ENCODE assay signal across 8 cellular contexts in the genomic region with DNA sequence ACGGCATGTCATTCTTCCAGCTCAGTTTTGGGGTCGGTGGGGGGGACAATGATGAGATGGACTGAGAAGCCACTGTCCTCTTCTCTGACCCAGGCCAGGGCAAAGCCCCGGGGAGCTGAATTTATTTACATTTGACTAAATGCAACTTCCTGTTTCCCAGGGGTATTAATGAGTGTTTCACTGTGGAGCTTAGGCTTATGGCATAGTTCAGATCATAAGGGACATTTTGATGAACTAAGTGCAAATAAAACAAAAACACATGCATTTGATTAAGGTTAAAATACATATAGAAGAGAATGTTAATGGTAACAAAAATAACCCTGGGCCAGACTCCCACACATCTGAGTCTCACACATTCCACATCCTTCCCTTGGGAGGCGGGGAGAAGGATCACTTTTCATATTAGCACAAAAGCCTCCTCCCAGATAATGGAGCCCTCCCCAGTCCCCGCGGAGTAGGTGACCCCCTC.
DNase-seq lines count a peak whose midpoint lies in the region; ATAC-seq, FAIRE-seq and TF ChIP-seq lines count a peak whose summit lies in the region.

No MANE protein-coding gene starts in this region.

- peak overlapping the region; percentile 81 for H3K4me3 Mint-ChIP-seq in activated CD4-positive, alpha-beta memory T cell treated with anti-CD3 and anti-CD28 coated beads for 36 hours

- no TSS peak for BruUV-seq in HepG2 (replicated peaks; lab: Mats Ljungman, UMichigan)

- H3K9me3 Mint-ChIP-seq in activated CD4-positive, alpha-beta memory T cell treated with anti-CD3 and anti-CD28 coated beads for 36 hours = no peaks in the 10 kb centered on the region

- no peak for ATAC-seq in HepG2
- ATAC-seq in GM21360 (IDR thresholded peaks at IDR 0.05; ENCODE audit: unreplicated experiment) = no peak

- no peaks in the 10 kb centered on the region for H3K36me3 Mint-ChIP-seq in activated CD4-positive, alpha-beta memory T cell treated with anti-CD3 and anti-CD28 coated beads for 36 hours

- H3K36me3 ChIP-seq in liver (ENCODE audit: control insufficient read depth in 4 of 4, insufficient read depth in 3 of 4, low read depth in 1 of 4, low read length in 3 of 4) (no peaks in the 10 kb centered on the region), HepG2 (replicated peaks in 1 of 2; ENCODE audit: control insufficient read depth in 1 of 2, insufficient read depth in 2 of 2, low read length in 2 of 2) (no peaks in the 10 kb centered on the region), iPS-18a (ENCODE audit: control insufficient read depth, low read depth, low read length) (no peaks in the 10 kb centered on the region)

- no peak for DNase-seq in HepG2 (ENCODE audit: low spot score)
- no peak for DNase-seq in activated CD4-positive, alpha-beta memory T cell treated with anti-CD3 and anti-CD28 coated beads for 36 hours
- peak; percentile 63 for DNase-seq in urothelium cell line (ENCODE audit: low spot score)
- DNase-seq in stimulated activated CD4-positive, alpha-beta T cell treated with anti-CD3 and anti-CD28 coated beads, Interleukin-2, amount 100 ng/mL, for 24 hours = no peak
- DNase-seq in HuH-7 (ENCODE audit: low spot score) = no peak

- WGBS in liver = 30% methylated on average over 6 of the region's 6 CpGs
- 17% methylated on average over 6 of the region's 6 CpGs for WGBS in HepG2 (ENCODE audit: low lambda C conversion rate)

- TF ChIP-seq EP300 in HepG2 (IDR thresholded peaks at IDR 0.05; ENCODE audit: low read depth in 2 of 2, low read length in 2 of 2) (no peak), HepG2 (CRISPR knock-in tag; IDR thresholded peaks at IDR 0.05; ENCODE audit: borderline replicate concordance) (no peak)

- no peak overlapping the region for H2AFZ ChIP-seq in HepG2 (ENCODE audit: low read length)

- TF ChIP-seq POLR2A in HepG2 (IDR thresholded peaks at IDR 0.05; ENCODE audit: insufficient read depth in 1 of 2, low read depth in 2 of 2, low read length in 2 of 2) = no peak

- H3K27ac ChIP-seq in liver (ENCODE audit: low read depth in 1 of 2, low read length in 2 of 2) (peak overlapping the region; percentile 11 to 22), HepG2 (ENCODE audit: extremely low read length, insufficient read depth, low read length) (no peak overlapping the region), iPS-18a (ENCODE audit: low read length) (peak overlapping the region; percentile 17)

- H3K9ac ChIP-seq in liver (ENCODE audit: low read depth in 1 of 2, low read length in 2 of 2) (no peak overlapping the region), HepG2 (ENCODE audit: insufficient read depth, low read depth, low read length) (no peak overlapping the region), iPS-18a (ENCODE audit: low read length) (no peak overlapping the region)

- peak overlapping the region; percentile 79 for H3K27ac Mint-ChIP-seq in activated CD4-positive, alpha-beta memory T cell treated with anti-CD3 and anti-CD28 coated beads for 36 hours

- H3K27me3 Mint-ChIP-seq in activated CD4-positive, alpha-beta memory T cell treated with anti-CD3 and anti-CD28 coated beads for 36 hours = no peaks in the 10 kb centered on the region

- H3K79me2 ChIP-seq in HepG2 (ENCODE audit: insufficient read depth, low read length) = no peaks in the 10 kb centered on the region

- CTCF ChIA-PET in HepG2 (lab: Yijun Ruan, JAX; ENCODE audit: low intra/inter-chr PET ratio, low total read pairs) = no interaction called here
- CTCF ChIA-PET in activated CD4-positive, alpha-beta memory T cell treated with anti-CD3 and anti-CD28 coated beads for 36 hours (lab: Charles Lee) = no interaction called here

- peaks cover 0 to 1% (median 0%) of the 10 kb centered on the region in 4 donors for H3K4me1 ChIP-seq in liver (ENCODE audit: control insufficient read depth in 4 of 4, insufficient read depth in 4 of 4, low read length in 3 of 4)
- no peaks in the 10 kb centered on the region for H3K4me1 ChIP-seq in HepG2 (ENCODE audit: insufficient read depth, low read length)
- peaks cover 12% of the 10 kb centered on the region for H3K4me1 ChIP-seq in iPS-18a (ENCODE audit: control insufficient read depth, low read depth, low read length)

- no peaks in the 10 kb centered on the region for H3K27me3 ChIP-seq in liver (ENCODE audit: control insufficient read depth in 4 of 4, insufficient read depth in 4 of 4, low read length in 3 of 4)
- peaks cover 1 to 10% of the 10 kb centered on the region in 2 experiments; a peak in 2 of 5 replicates for H3K27me3 ChIP-seq in HepG2 (ENCODE audit: control insufficient read depth in 1 of 2, insufficient read depth in 2 of 2, low read length in 2 of 2)
- no peaks in the 10 kb centered on the region for H3K27me3 ChIP-seq in iPS-18a (ENCODE audit: control insufficient read depth, insufficient read depth, low read length)

- H3K4me1 Mint-ChIP-seq in activated CD4-positive, alpha-beta memory T cell treated with anti-CD3 and anti-CD28 coated beads for 36 hours (ENCODE audit: low read depth) = peaks cover 27% of the 10 kb centered on the region

- no peak overlapping the region for H3K4me3 ChIP-seq in liver (ENCODE audit: low read depth in 1 of 3, low read length in 3 of 3)
- H3K4me3 ChIP-seq in HepG2 (replicated peaks in 1 of 3; ENCODE audit: insufficient read depth in 1 of 3, low read depth in 2 of 3, low read length in 3 of 3) = no peak overlapping the region
- no peak overlapping the region for H3K4me3 ChIP-seq in iPS-18a (ENCODE audit: low read length)

- in situ Hi-C loops in HepG2 (cut with HindIII; ENCODE audit: extremely low pct_ligation_motif_present, low pct_unique_long_range_greater_than_20kb) = no loop called here

- no peak overlapping the region for H3K4me2 ChIP-seq in HepG2 (ENCODE audit: low read depth, low read length)

- no peaks in the 10 kb centered on the region for H4K20me1 ChIP-seq in HepG2 (ENCODE audit: insufficient read depth, low read length)

- TF ChIP-seq RAD21 in liver (IDR thresholded peaks at IDR 0.05) (no peak), HepG2 (CRISPR knock-in tag; IDR thresholded peaks at IDR 0.05) (no peak)

- FAIRE-seq in HepG2 (lab: Jason Lieb, UNC) (no peak), urothelium cell line (lab: Jason Lieb, UNC) (no peak)

- no peaks in the 10 kb centered on the region for H3K9me3 ChIP-seq in liver (ENCODE audit: control insufficient read depth in 4 of 4, low read length in 3 of 4)
- H3K9me3 ChIP-seq in HepG2 (ENCODE audit: low read length) = no peaks in the 10 kb centered on the region
- H3K9me3 ChIP-seq in iPS-18a (ENCODE audit: control insufficient read depth, low read depth, low read length) = no peaks in the 10 kb centered on the region

- POLR2A ChIA-PET in HepG2 (lab: Yijun Ruan, JAX) = no interaction called here
- POLR2A ChIA-PET in activated CD4-positive, alpha-beta memory T cell treated with anti-CD3 and anti-CD28 coated beads for 36 hours (lab: Charles Lee) = interaction anchor here (3.5 kb wide), 1 partner anchor 175 kb away, joined by 17 read pairs; no protein-coding TSS in a partner anchor

- no peak for TF ChIP-seq CTCF in liver (IDR thresholded peaks at IDR 0.05; ENCODE audit: low read depth, low read length, missing input control)
- TF ChIP-seq CTCF in HepG2 (CRISPR knock-in tag; IDR thresholded peaks at IDR 0.05) = no peak

- intact Hi-C loops in HepG2 (cut with micrococcal nuclease; ENCODE audit: unreplicated experiment) = no loop called here
- intact Hi-C loops in activated CD4-positive, alpha-beta memory T cell treated with anti-CD3 and anti-CD28 coated beads for 36 hours (cut with micrococcal nuclease) = no loop called here

TF ChIP-seq in liver, 16 proteins besides CTCF, POLR2A, EP300 and RAD21:
- TF ChIP-seq RXRA (IDR thresholded peaks at IDR 0.05) = peak in 1 of 2 donors; percentile 11
- TF ChIP-seq NR2F2 (IDR thresholded peaks at IDR 0.05) = no peak
TF ChIP-seq in liver: peak in this region for 1.

TF ChIP-seq in HepG2, 621 proteins besides CTCF, POLR2A, EP300 and RAD21:
- TF ChIP-seq ZNF777 (CRISPR knock-in tag; IDR thresholded peaks at IDR 0.05) = no peak
- TF ChIP-seq MTA1 (CRISPR knock-in tag; IDR thresholded peaks at IDR 0.05; ENCODE audit: borderline replicate concordance) = no peak
- TF ChIP-seq MAFF (IDR thresholded peaks at IDR 0.05; ENCODE audit: low read depth, low read length) = no peak
- TF ChIP-seq PPARG (CRISPR knock-in tag; conservative IDR thresholded peaks at IDR 0.05) = no peak
- TF ChIP-seq, protein P1, sequence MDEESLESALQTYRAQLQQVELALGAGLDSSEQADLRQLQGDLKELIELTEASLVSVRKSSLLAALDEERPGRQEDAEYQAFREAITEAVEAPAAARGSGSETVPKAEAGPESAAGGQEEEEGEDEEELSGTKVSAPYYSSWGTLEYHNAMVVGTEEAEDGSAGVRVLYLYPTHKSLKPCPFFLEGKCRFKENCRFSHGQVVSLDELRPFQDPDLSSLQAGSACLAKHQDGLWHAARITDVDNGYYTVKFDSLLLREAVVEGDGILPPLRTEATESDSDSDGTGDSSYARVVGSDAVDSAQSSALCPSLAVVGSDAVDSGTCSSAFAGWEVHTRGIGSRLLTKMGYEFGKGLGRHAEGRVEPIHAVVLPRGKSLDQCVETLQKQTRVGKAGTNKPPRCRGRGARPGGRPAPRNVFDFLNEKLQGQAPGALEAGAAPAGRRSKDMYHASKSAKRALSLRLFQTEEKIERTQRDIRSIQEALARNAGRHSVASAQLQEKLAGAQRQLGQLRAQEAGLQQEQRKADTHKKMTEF (CRISPR knock-in tag; IDR thresholded peaks at IDR 0.05) = no peak
- TF ChIP-seq ZNF552 (CRISPR knock-in tag; IDR thresholded peaks at IDR 0.05; ENCODE audit: borderline replicate concordance) = no peak
- no peak for TF ChIP-seq CENPX (CRISPR knock-in tag; IDR thresholded peaks at IDR 0.05)
- TF ChIP-seq, protein P2, sequence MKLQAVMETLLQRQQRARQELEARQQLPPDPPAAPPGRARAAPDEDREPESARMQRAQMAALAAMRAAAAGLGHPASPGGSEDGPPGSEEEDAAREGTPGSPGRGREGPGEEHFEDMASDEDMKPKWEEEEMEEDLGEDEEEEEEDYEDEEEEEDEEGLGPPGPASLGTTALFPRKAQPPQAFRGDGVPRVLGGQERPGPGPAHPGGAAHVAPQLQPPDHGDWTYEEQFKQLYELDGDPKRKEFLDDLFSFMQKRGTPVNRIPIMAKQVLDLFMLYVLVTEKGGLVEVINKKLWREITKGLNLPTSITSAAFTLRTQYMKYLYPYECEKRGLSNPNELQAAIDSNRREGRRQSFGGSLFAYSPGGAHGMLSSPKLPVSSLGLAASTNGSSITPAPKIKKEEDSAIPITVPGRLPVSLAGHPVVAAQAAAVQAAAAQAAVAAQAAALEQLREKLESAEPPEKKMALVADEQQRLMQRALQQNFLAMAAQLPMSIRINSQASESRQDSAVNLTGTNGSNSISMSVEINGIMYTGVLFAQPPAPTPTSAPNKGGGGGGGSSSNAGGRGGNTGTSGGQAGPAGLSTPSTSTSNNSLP (IDR thresholded peaks at IDR 0.05; ENCODE audit: low read depth, low read length) = no peak
